ENCODE assay signal across 11 cellular contexts in genomic region chr1:17542696-17543095, GRCh38. TPM values are rescaled to one million over a fixed set of nuclear protein-coding genes. Genes with fewer than 3 reads are reported as not detected.
"Had no signal": no experiment of that assay in that cellular context is flagged by ENCODE, and none has a peak within 500 bp of the region (broad histone marks: within the 10 kb centered on the region; RNA-seq: fewer than 3 reads in every experiment).

No MANE protein-coding gene starts in this region.

- H3K9me3 ChIP-seq: gastrocnemius medialis, right atrium auricular region had no signal

- H3K4me3 ChIP-seq: gastrocnemius medialis, right atrium auricular region had no signal

- H3K27ac ChIP-seq: gastrocnemius medialis, right atrium auricular region, VCaP had no signal

- H3K36me3 ChIP-seq: gastrocnemius medialis, right atrium auricular region had no signal

- H3K27me3 ChIP-seq: gastrocnemius medialis, right atrium auricular region had no signal

- DNase-seq: activated CD4-positive, alpha-beta memory T cell treated with anti-CD3 and anti-CD28 coated beads, Interleukin-2, amount 10 ng/mL, durations not matched to agents 7 days and 5 days; activated gamma-delta T cell treated with Interleukin-2 at 50 U/mL for 16 hours; activated naive CD8-positive, alpha-beta T cell treated with anti-CD3 and anti-CD28 coated beads for 36 hours; activated T-cell treated with anti-CD3 and anti-CD28 coated beads, Interleukin-2, amount 50 U/mL, for 72 hours; anterior cingulate cortex; gastrocnemius medialis; substantia nigra; T1000 had no signal

- ATAC-seq: activated T-cell treated with anti-CD3 and anti-CD28 coated beads, Interleukin-2, amount 50 U/mL, for 72 hours; gastrocnemius medialis; stimulated activated memory B cell treated with anti-CD40 and anti-IgM and Interleukin-4, amounts not matched to agents 10 μg/mL and 1 μg/mL and 100 μg/mL, for 72 hours had no signal

RNA-seq across cellular contexts. Expression of gene ARHGEF10L, which starts 3.2 kb away (rescaled TPM):
- total RNA-seq: activated CD4-positive, alpha-beta memory T cell treated with anti-CD3 and anti-CD28 coated beads, Interleukin-2, amount 10 ng/mL, durations not matched to agents 7 days and 5 days; activated naive CD8-positive, alpha-beta T cell treated with anti-CD3 and anti-CD28 coated beads for 36 hours; activated T-cell treated with anti-CD3 and anti-CD28 coated beads, Interleukin-2, amount 50 U/mL, for 72 hours had no signal
